15 cellular contexts compared by ENCODE assay signal in the genomic region with DNA sequence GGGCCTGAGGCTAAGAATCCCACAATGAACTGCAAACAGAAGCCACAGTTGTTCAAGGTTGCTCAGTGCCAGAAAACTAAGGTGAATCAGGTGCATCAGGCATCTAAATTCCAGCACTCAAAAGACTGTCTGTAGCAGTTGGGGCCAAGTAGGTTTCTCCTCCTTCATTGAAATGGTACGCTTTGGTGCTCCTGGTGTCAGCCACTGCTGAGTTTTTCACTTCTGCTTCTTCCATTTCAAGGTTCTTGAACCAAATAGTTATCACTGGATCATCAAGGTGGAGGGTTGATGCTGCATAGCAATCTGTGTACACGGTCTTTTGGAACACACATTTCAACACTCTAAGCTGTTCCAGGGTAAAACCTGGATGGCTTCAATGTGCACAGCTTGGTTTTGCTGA.
DNase-seq lines count a peak whose midpoint lies in the region; ATAC-seq lines count a peak whose summit lies in the region.
"Had no signal": no experiment of that assay in that cellular context is flagged by ENCODE, and none has a peak within 500 bp of the region (broad histone marks: within the 10 kb centered on the region; RNA-seq: fewer than 3 reads in every experiment).

No MANE protein-coding gene starts in this region.

- DNase-seq in DMS153 (lab: John Stamatoyannopoulos, UW) (no peak), A172 (ENCODE audit: low spot score) (no peak), left colon (no peak)
- DNase-seq: activated CD4-positive, alpha-beta T cell treated with anti-CD3 and anti-CD28 coated beads, Interleukin-2, amount 50 U/mL, for 4 hours; effector CD8-positive, alpha-beta T cell; foreskin melanocyte; islet precursor cell; Peyer's patch; stimulated activated naive CD4-positive, alpha-beta T cell; T-helper 2 cell had no signal

- no peaks in the 10 kb centered on the region for H3K27me3 Mint-ChIP-seq in activated T-helper 17 cell treated with anti-CD3 and anti-CD28 coated beads, Interleukin-2, amount 50 U/mL, for 72 hours

- intact Hi-C loops in left colon (cut with DNase I, micrococcal nuclease), result no loop called here

- no peaks in the 10 kb centered on the region for H3K4me1 Mint-ChIP-seq in activated T-helper 17 cell treated with anti-CD3 and anti-CD28 coated beads, Interleukin-2, amount 50 U/mL, for 72 hours

- ATAC-seq in GM18511 (IDR thresholded peaks at IDR 0.05; ENCODE audit: unreplicated experiment), result peak; percentile 92
- ATAC-seq in GM21367 (IDR thresholded peaks at IDR 0.05; ENCODE audit: unreplicated experiment), result peak; percentile 85
- ATAC-seq in HG02885 (IDR thresholded peaks at IDR 0.05; ENCODE audit: poor library complexity, unreplicated experiment), result peak; percentile 93
- ATAC-seq in HG03521 (IDR thresholded peaks at IDR 0.05; ENCODE audit: unreplicated experiment), result peak; percentile 77
- ATAC-seq in left colon, result no peak
- no peak for ATAC-seq in activated T-helper 17 cell treated with anti-CD3 and anti-CD28 coated beads, Interleukin-2, amount 50 U/mL, for 72 hours (replicated peaks)

- H3K4me3 Mint-ChIP-seq in activated T-helper 17 cell treated with anti-CD3 and anti-CD28 coated beads, Interleukin-2, amount 50 U/mL, for 72 hours, result no peak overlapping the region

- peaks cover 9% of the 10 kb centered on the region for H3K9me3 Mint-ChIP-seq in activated T-helper 17 cell treated with anti-CD3 and anti-CD28 coated beads, Interleukin-2, amount 50 U/mL, for 72 hours

- H3K27ac Mint-ChIP-seq in activated T-helper 17 cell treated with anti-CD3 and anti-CD28 coated beads, Interleukin-2, amount 50 U/mL, for 72 hours, result no peak overlapping the region

- no peaks in the 10 kb centered on the region for H3K36me3 Mint-ChIP-seq in activated T-helper 17 cell treated with anti-CD3 and anti-CD28 coated beads, Interleukin-2, amount 50 U/mL, for 72 hours (ENCODE audit: low read depth)

Comparison
In these comparisons a context has a peak if more than half of its experiments do, and no peak if none do; other contexts are left out.
1. ATAC-seq: peak in GM18511 (single experiment), GM21367 (single experiment), HG02885 (single experiment) and HG03521 (single experiment); none in left colon (single experiment) and activated T-helper 17 cell treated with anti-CD3 and anti-CD28 coated beads, Interleukin-2, amount 50 U/mL, for 72 hours (single experiment).